1 cellular context compared by ENCODE assay signal in the genomic region with DNA sequence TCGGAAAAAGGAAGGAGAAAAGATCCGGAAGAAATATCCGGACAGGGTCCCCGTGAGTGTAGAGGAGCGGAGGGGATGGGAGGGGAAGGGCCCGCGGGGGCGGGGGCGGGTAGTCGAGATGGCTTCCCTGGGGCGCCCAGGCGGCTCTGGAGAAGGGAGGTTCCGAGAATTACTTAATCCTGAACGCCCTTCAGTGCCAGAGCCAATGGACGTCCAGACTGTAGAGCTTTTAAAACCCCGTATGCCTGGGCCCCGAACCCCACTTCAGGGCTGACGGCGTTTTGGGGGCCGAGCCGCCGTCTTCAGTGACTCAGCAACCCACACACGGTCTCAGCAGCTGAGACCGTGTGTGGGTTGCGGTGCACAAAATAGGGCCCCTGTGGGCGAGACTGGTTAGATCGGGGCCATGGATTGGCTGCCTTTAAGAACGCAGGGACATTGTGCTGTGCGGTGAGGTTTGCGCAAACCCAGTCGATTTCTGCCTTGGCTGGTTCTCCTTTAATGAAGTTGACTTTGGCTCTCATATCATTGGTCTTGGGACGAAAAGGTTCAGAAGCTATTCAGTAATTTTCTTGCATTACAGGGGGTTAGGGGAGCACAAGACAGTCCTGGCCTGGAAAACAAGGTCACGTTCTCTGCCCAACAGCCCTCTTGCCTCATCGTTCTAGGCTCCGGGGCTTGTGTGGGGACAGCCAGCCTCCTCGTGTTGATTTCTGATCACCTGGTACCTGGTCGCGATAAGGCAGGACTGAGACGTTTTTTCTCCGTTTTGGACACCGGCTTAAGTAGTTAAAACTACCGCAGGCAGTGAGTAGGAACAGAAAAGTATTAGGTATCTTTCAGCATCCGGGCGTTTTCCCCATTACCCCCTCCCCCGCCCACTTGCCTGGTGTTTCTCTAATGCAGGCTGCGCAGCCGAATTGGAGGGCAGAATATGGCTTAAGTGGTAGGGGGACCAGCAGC.
TF ChIP-seq lines count a peak whose summit lies in the region.

No MANE protein-coding gene starts in this region.

TF ChIP-seq in H1, 55 proteins besides CTCF, POLR2A, EP300 and RAD21 (continued from another document):
- TF ChIP-seq CHD2 (IDR thresholded peaks at IDR 0.05; ENCODE audit: low read length) = no peak
